8 cellular contexts compared by ENCODE assay signal in genomic region chr7:108525327-108525984, GRCh38. TPM values are rescaled to one million over a fixed set of nuclear protein-coding genes. Genes with fewer than 3 reads are reported as not detected.
DNase-seq lines count a peak whose midpoint lies in the region; ATAC-seq and TF ChIP-seq lines count a peak whose summit lies in the region.

No MANE protein-coding gene starts in this region.

- intact Hi-C loops in left ventricle myocardium inferior (cut with micrococcal nuclease) = no loop called here

- peak overlapping the region; percentile 98 for H3K27ac ChIP-seq in left ventricle myocardium inferior (replicated peaks)

- H3K4me3 ChIP-seq in left ventricle myocardium inferior = peak overlapping the region; percentile 84

- H3K9me3 ChIP-seq in left ventricle myocardium inferior (replicated peaks) = no peaks in the 10 kb centered on the region

- DNase-seq in COLO668 (lab: John Stamatoyannopoulos, UW; ENCODE audit: unreplicated experiment) (peak; percentile 79), NCI-H2171 treated with DMSO at 0.1 percent for 48 hours (lab: John Stamatoyannopoulos, UW) (peak; percentile 93), left ventricle myocardium inferior (peak; percentile 86), pulmonary artery endothelial cell (ENCODE audit: low read depth, low spot score) (peak; percentile 26), SK-N-DZ (ENCODE audit: low spot score) (no peak)
- DNase-seq in activated naive CD4-positive, alpha-beta T cell treated with anti-CD3 and anti-CD28 coated beads, Interleukin-2, amount 50 U/mL, for 72 hours (ENCODE audit: low spot score in 2 of 2) = no peak

- no peaks in the 10 kb centered on the region for H3K27me3 ChIP-seq in left ventricle myocardium inferior (ENCODE audit: low read depth)

- H3K36me3 Mint-ChIP-seq in activated naive CD4-positive, alpha-beta T cell treated with anti-CD3 and anti-CD28 coated beads, Interleukin-2, amount 50 U/mL, for 72 hours = peaks cover 5 to 10% of the 10 kb centered on the region in 2 donors

- peaks cover 60% of the 10 kb centered on the region for H3K4me1 ChIP-seq in left ventricle myocardium inferior

- TF ChIP-seq CTCF in left ventricle myocardium inferior (IDR thresholded peaks at IDR 0.05; ENCODE audit: borderline replicate concordance) = no peak

- H3K27ac Mint-ChIP-seq in activated naive CD4-positive, alpha-beta T cell treated with anti-CD3 and anti-CD28 coated beads, Interleukin-2, amount 50 U/mL, for 72 hours = peak overlapping the region; percentile 99 to 100

- H3K36me3 ChIP-seq in left ventricle myocardium inferior = no peaks in the 10 kb centered on the region

- ATAC-seq in GM19025 (IDR thresholded peaks at IDR 0.05; ENCODE audit: low read depth, unreplicated experiment) = peak; percentile 40
- ATAC-seq in HG03103 (IDR thresholded peaks at IDR 0.05; ENCODE audit: low read depth, unreplicated experiment) = peak; percentile 34
- peak; percentile 35 to 70 for ATAC-seq in activated naive CD4-positive, alpha-beta T cell treated with anti-CD3 and anti-CD28 coated beads, Interleukin-2, amount 50 U/mL, for 72 hours

- no peaks in the 10 kb centered on the region for H3K9me3 Mint-ChIP-seq in activated naive CD4-positive, alpha-beta T cell treated with anti-CD3 and anti-CD28 coated beads, Interleukin-2, amount 50 U/mL, for 72 hours

RNA-seq across cellular contexts. Expression of gene PNPLA8, which starts 0.5 kb away (rescaled TPM):
- total RNA-seq in activated naive CD4-positive, alpha-beta T cell treated with anti-CD3 and anti-CD28 coated beads, Interleukin-2, amount 50 U/mL, for 72 hours = 10 to 100 TPM; 17.6 to 39.5 TPM
- total RNA-seq in left ventricle myocardium inferior (32.4 TPM), pulmonary artery endothelial cell (26.7 and 35.1 TPM in 2 replicates)
- 29.0 and 30.8 TPM in 2 replicates for polyA plus RNA-seq in SK-N-DZ (2014; cell fraction: cytosol; rRNA removed)
- 15.3 and 18.4 TPM in 2 replicates for polyA plus RNA-seq in SK-N-DZ (2014; cell fraction: nucleus; rRNA removed)

RNA-seq across cellular contexts. Expression of gene THAP5, which starts 44.0 kb away (rescaled TPM):
- 10 to 100 TPM; 25.9 to 30.7 TPM for total RNA-seq in activated naive CD4-positive, alpha-beta T cell treated with anti-CD3 and anti-CD28 coated beads, Interleukin-2, amount 50 U/mL, for 72 hours
- total RNA-seq in left ventricle myocardium inferior (24.4 TPM), pulmonary artery endothelial cell (12.8 and 17.7 TPM in 2 replicates)
- polyA plus RNA-seq in SK-N-DZ (2014; cell fraction: cytosol; rRNA removed) = 39.6 and 46.4 TPM in 2 replicates
- polyA plus RNA-seq in SK-N-DZ (2014; cell fraction: nucleus; rRNA removed) = 15.0 and 16.4 TPM in 2 replicates

RNA-seq across cellular contexts. Expression of gene DNAJB9, which starts 44.2 kb away (rescaled TPM):
- 10 to 100 TPM; 11.2 to 12.3 TPM for total RNA-seq in activated naive CD4-positive, alpha-beta T cell treated with anti-CD3 and anti-CD28 coated beads, Interleukin-2, amount 50 U/mL, for 72 hours
- total RNA-seq in left ventricle myocardium inferior = 47.9 TPM
- total RNA-seq in pulmonary artery endothelial cell = 28.8 and 53.6 TPM in 2 replicates
- 35.4 and 37.3 TPM in 2 replicates for polyA plus RNA-seq in SK-N-DZ (2014; cell fraction: cytosol; rRNA removed)
- 13.4 and 13.7 TPM in 2 replicates for polyA plus RNA-seq in SK-N-DZ (2014; cell fraction: nucleus; rRNA removed)

Comparison
In these comparisons a context has a peak if more than half of its experiments do, and no peak if none do; other contexts are left out.
1. DNase-seq: peak in COLO668 (single experiment), NCI-H2171 treated with DMSO at 0.1 percent for 48 hours (single experiment), left ventricle myocardium inferior (single experiment) and pulmonary artery endothelial cell (single experiment); none in activated naive CD4-positive, alpha-beta T cell treated with anti-CD3 and anti-CD28 coated beads, Interleukin-2, amount 50 U/mL, for 72 hours (0 of 2) and SK-N-DZ (single experiment).
2. Peak in every context shown above with its lines, with median percentiles within 50 percentile points of each other: ATAC-seq.